ENCODE assay signal across 1 cellular context in the genomic region with DNA sequence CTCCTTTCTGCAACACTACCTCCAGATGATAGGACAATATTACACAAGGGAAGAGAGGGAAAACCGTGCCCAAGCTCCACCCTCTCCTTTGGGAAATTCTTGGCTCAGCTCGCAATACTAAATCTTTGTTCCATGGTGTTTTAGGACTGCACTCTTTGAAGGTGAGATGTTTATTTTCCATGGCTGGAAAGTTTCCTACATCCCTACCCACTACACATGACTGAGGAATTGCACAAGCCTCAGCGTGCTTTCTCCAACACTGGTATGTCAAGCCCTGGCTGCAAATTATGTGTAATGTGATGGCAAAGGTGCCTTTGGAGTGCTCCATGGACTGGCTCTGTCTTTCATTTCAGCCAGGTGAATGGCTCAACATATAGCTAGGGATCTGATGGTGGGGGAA.
TF ChIP-seq lines count a peak whose summit lies in the region.

No MANE protein-coding gene starts in this region.

TF ChIP-seq in H1, 55 proteins besides CTCF, POLR2A, EP300 and RAD21:
- TF ChIP-seq NRF1 (IDR thresholded peaks at IDR 0.05; ENCODE audit: low read depth, low read length) (no peak), CREB1 (IDR thresholded peaks at IDR 0.05) (no peak), TAF1 (IDR thresholded peaks at IDR 0.05; ENCODE audit: low read depth, low read length) (no peak), TEAD4 (IDR thresholded peaks at IDR 0.05; ENCODE audit: low read depth, low read length) (no peak)
